In the genomic region with DNA sequence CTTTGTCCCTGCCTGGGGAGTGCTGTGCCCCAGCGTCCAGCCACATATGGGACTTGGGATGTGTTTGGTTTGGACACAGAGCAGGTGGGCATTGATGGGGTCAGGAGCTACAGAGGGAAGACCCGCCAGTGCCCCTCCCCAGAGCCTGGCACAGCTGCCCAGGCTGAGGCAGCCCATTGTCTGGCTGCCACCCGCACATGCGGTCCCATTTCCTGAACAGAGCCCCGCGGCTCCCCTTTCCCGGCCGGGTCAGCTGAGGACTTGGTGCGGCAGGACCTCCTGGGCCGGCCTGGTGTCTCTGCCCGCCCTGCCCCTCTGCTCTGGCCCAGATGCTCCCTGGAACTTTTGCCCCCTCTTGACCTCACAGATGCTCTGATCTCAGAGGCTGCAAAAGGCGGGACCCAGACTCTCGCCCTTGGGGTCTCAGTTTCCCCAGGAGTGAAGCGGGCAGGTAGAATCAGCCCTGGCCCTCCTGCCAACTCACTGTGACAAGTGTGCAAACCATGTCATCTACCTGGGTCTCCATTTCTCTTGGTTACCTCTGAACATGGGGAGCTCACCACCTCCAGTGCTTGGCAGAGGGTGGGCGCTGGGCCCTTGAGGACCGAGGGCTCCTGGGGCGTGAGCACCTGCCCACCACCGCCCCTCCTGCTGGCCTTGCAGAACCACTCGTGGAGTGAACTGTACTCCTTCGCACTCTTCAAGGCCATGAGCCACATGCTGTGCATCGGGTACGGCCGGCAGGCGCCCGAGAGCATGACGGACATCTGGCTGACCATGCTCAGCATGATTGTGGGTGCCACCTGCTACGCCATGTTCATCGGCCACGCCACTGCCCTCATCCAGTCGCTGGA, we compare ENCODE assay signal across 24 cellular contexts. TPM values are rescaled to one million over a fixed set of nuclear protein-coding genes. Genes with fewer than 3 reads are reported as not detected.
"Had no signal": no experiment of that assay in that cellular context is flagged by ENCODE, and none has a peak within 500 bp of the region (broad histone marks: within the 10 kb centered on the region; RNA-seq: fewer than 3 reads in every experiment).

No MANE protein-coding gene starts in this region.

- H3K9me3 ChIP-seq: esophagus squamous epithelium, lower lobe of right lung, prostate gland, tibial artery had no signal

- H3K36me3 ChIP-seq: esophagus squamous epithelium, lower lobe of right lung, prostate gland, tibial artery had no signal

- ATAC-seq: activated CD4-positive, CD25-positive, alpha-beta regulatory T cell treated with anti-CD3 and anti-CD28 coated beads, Interleukin-2, amount 50 U/mL, for 24 hours; effector memory CD8-positive, alpha-beta T cell; SK-N-SH treated with all-trans-retinoic acid at 6 μM for 48 hours; T-cell had no signal

- H3K27ac ChIP-seq: esophagus squamous epithelium, lower lobe of right lung, prostate gland, tibial artery had no signal

- H3K27ac Mint-ChIP-seq: activated naive CD4-positive, alpha-beta T cell treated with anti-CD3 and anti-CD28 coated beads, Interleukin-2, amount 50 U/mL, for 24 hours had no signal

- FAIRE-seq: astrocyte, bronchial epithelial cell had no signal

- H3K9me3 Mint-ChIP-seq: activated naive CD4-positive, alpha-beta T cell treated with anti-CD3 and anti-CD28 coated beads, Interleukin-2, amount 50 U/mL, for 24 hours; effector memory CD8-positive, alpha-beta T cell; T-cell had no signal

- H3K27me3 Mint-ChIP-seq: activated naive CD4-positive, alpha-beta T cell treated with anti-CD3 and anti-CD28 coated beads, Interleukin-2, amount 50 U/mL, for 24 hours; effector memory CD8-positive, alpha-beta T cell; T-cell had no signal

- H3K4me3 Mint-ChIP-seq: activated naive CD4-positive, alpha-beta T cell treated with anti-CD3 and anti-CD28 coated beads, Interleukin-2, amount 50 U/mL, for 24 hours; effector memory CD8-positive, alpha-beta T cell had no signal

- DNase-seq: activated CD8-positive, alpha-beta memory T cell treated with anti-CD3 and anti-CD28 coated beads for 24 hours; activated CD8-positive, alpha-beta memory T cell treated with anti-CD3 and anti-CD28 coated beads, Interleukin-2, amount 50 U/mL, for 48 hours; activated effector memory CD4-positive, alpha-beta T cell treated with Interleukin-2 at 50 U/mL for 16 hours; activated T-cell treated with anti-CD3 and anti-CD28 coated beads, Interleukin-2, amount 50 U/mL, for 48 hours; dermis blood vessel endothelial cell; effector memory CD8-positive, alpha-beta T cell; esophagus squamous epithelium; lower lobe of right lung; midbrain; right cardiac atrium; stimulated activated CD4-positive, alpha-beta T cell treated with anti-CD3 and anti-CD28 coated beads, Interleukin-2, amount 100 ng/mL, for 24 hours; T-cell; T1000; tibial artery had no signal

- H3K4me1 ChIP-seq: prostate gland had no signal

- H3K4me3 ChIP-seq: esophagus squamous epithelium, lower lobe of right lung, prostate gland, tibial artery had no signal

- H3K36me3 Mint-ChIP-seq: activated naive CD4-positive, alpha-beta T cell treated with anti-CD3 and anti-CD28 coated beads, Interleukin-2, amount 50 U/mL, for 24 hours; T-cell had no signal

RNA-seq across cellular contexts. Expression of a gene that starts 17.8 kb away (rescaled TPM):
- total RNA-seq: skeletal muscle tissue had no signal

RNA-seq across cellular contexts. Expression of a gene that starts 32.2 kb away (rescaled TPM):
- total RNA-seq: bronchial epithelial cell, chondrocyte, dermis blood vessel endothelial cell, osteoblast, skeletal muscle tissue, urinary bladder had no signal
